Comparison of ENCODE assay signal across 8 cellular contexts in the genomic region with DNA sequence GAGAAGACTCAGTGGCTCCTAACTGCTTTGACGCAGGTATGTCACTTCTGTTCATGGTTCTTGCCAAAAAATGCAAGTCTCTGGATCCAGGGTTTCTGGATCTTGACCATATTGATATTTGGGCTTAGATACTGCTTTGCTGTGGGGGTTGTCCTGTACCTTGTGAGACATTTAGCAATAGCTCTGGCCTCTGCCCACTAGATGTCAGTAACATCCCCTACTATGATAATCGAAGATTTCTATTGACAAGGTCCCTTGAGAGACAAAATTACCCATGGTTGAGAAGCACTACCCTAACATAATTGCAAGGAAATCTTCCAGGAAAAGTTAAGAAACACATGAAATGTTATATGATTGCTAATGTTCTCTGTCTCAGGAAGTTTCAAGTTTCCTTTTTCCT.
A peak's percentile ranks its signal among the peaks of the same experiment; 100 is the strongest.
DNase-seq lines count a peak whose midpoint lies in the region; ATAC-seq, FAIRE-seq and TF ChIP-seq lines count a peak whose summit lies in the region.

No MANE protein-coding gene starts in this region.

- in situ Hi-C loops in Caki2 (cut with HindIII; ENCODE audit: low pct_unique_long_range_greater_than_20kb, low sequenced_read_pairs) = no loop called here

- H3K27me3 Mint-ChIP-seq in WTC11 (ENCODE audit: low read depth) = peaks cover 9% of the 10 kb centered on the region; the same call in 1 of the 2 replicates
- H3K27me3 Mint-ChIP-seq in activated T-helper 2 cell treated with anti-CD3 and anti-CD28 coated beads, Interferon-gamma antibody, Interleukin-2, Interleukin-4, amounts not matched to agents 10 μg/mL and 5 μg/mL and 100 μg/mL, durations not matched to agents 14 hours and 24 hours and 36 hours (ENCODE audit: low read depth) = no peaks in the 10 kb centered on the region

- FAIRE-seq in HTR-8/SVneo (lab: Jason Lieb, UNC) = no peak

- no peak overlapping the region for H2BK15ac ChIP-seq in mesenchymal stem cell (ENCODE audit: low read depth, poor library complexity, severe bottlenecking)

- H3K27ac ChIP-seq in mesenchymal stem cell (ENCODE audit: low read length, poor library complexity, severe bottlenecking) = no peak overlapping the region

- no peak overlapping the region for H2AK5ac ChIP-seq in mesenchymal stem cell (ENCODE audit: low read length, severe bottlenecking)

- no peak overlapping the region for H4K8ac ChIP-seq in mesenchymal stem cell (ENCODE audit: low read length)

- CTCF ChIA-PET in WTC11 (lab: Charles Lee) = interaction anchor here (0.5 to 1.4 kb wide), 10 partner anchors 12 to 618 kb away, joined by 3 to 6 read pairs (median 3); no protein-coding TSS in a partner anchor

- 23% methylated on average over 1 of the region's 2 CpGs for WGBS in mesenchymal stem cell

- H3K4me1 ChIP-seq in mesenchymal stem cell (ENCODE audit: control insufficient read depth, insufficient read depth, low read depth, low read length) = peaks cover 2% of the 10 kb centered on the region

- DNase-seq in Caki2 (ENCODE audit: low read depth) = peak; percentile 7
- peak; percentile 2 for DNase-seq in HTR-8/SVneo (ENCODE audit: insufficient read length, low spot score)
- peak; percentile 28 for DNase-seq in WTC11 (ENCODE audit: low spot score)
- peak; percentile 67 for DNase-seq in mesenchymal stem cell
- no peak for DNase-seq in activated T-helper 2 cell treated with anti-CD3 and anti-CD28 coated beads, Interferon-gamma antibody, Interleukin-2, Interleukin-4, amounts not matched to agents 10 μg/mL and 5 μg/mL and 100 μg/mL, durations not matched to agents 14 hours and 24 hours and 36 hours (ENCODE audit: low spot score)
- no peak for DNase-seq in central memory CD4-positive, alpha-beta T cell
- DNase-seq in NCI-H146 (lab: John Stamatoyannopoulos, UW) = no peak

- no peak overlapping the region for H2AFZ ChIP-seq in mesenchymal stem cell (ENCODE audit: low read depth, low read length)

- no peaks in the 10 kb centered on the region for H3K36me3 ChIP-seq in mesenchymal stem cell (ENCODE audit: control insufficient read depth in 1 of 2, insufficient read depth in 2 of 2, low read depth in 1 of 2, low read length in 2 of 2)

- H3K4me3 Mint-ChIP-seq in WTC11 = no peak overlapping the region
- H3K4me3 Mint-ChIP-seq in activated T-helper 2 cell treated with anti-CD3 and anti-CD28 coated beads, Interferon-gamma antibody, Interleukin-2, Interleukin-4, amounts not matched to agents 10 μg/mL and 5 μg/mL and 100 μg/mL, durations not matched to agents 14 hours and 24 hours and 36 hours (ENCODE audit: low read depth) = no peak overlapping the region

- no peak overlapping the region for H3K4me3 ChIP-seq in mesenchymal stem cell (ENCODE audit: insufficient read depth in 1 of 2, low read depth in 1 of 2, low read length in 2 of 2)

- no peak for TF ChIP-seq CTCF in WTC11 (IDR thresholded peaks at IDR 0.05)

- H2BK12ac ChIP-seq in mesenchymal stem cell (ENCODE audit: low read length in 2 of 2) = no peak overlapping the region

- H3K14ac ChIP-seq in mesenchymal stem cell (ENCODE audit: low read length in 2 of 2) = no peak overlapping the region

- H3K4ac ChIP-seq in mesenchymal stem cell (ENCODE audit: low read depth in 1 of 2, low read length in 2 of 2) = no peak overlapping the region

- H3K18ac ChIP-seq in mesenchymal stem cell (ENCODE audit: low read depth in 1 of 2, low read length in 2 of 2) = no peak overlapping the region

- no peaks in the 10 kb centered on the region for H3K9me3 Mint-ChIP-seq in WTC11
- no peaks in the 10 kb centered on the region for H3K9me3 Mint-ChIP-seq in activated T-helper 2 cell treated with anti-CD3 and anti-CD28 coated beads, Interferon-gamma antibody, Interleukin-2, Interleukin-4, amounts not matched to agents 10 μg/mL and 5 μg/mL and 100 μg/mL, durations not matched to agents 14 hours and 24 hours and 36 hours

- POLR2A ChIA-PET in WTC11 (lab: Charles Lee) = no interaction called here

- H2BK5ac ChIP-seq in mesenchymal stem cell (ENCODE audit: low read depth, low read length, poor library complexity, severe bottlenecking) = no peak overlapping the region

- peaks cover 0 to 6% of the 10 kb centered on the region in 2 experiments for H3K27me3 ChIP-seq in mesenchymal stem cell (ENCODE audit: control insufficient read depth in 1 of 2, insufficient read depth in 1 of 2, low read length in 2 of 2)

- H3K79me1 ChIP-seq in mesenchymal stem cell (replicated peaks; ENCODE audit: low read length, poor library complexity, severe bottlenecking) = no peaks in the 10 kb centered on the region

- H3K27ac Mint-ChIP-seq in WTC11 = no peak overlapping the region
- no peak overlapping the region for H3K27ac Mint-ChIP-seq in activated T-helper 2 cell treated with anti-CD3 and anti-CD28 coated beads, Interferon-gamma antibody, Interleukin-2, Interleukin-4, amounts not matched to agents 10 μg/mL and 5 μg/mL and 100 μg/mL, durations not matched to agents 14 hours and 24 hours and 36 hours

- H3K36me3 Mint-ChIP-seq in WTC11 = no peaks in the 10 kb centered on the region
- no peaks in the 10 kb centered on the region for H3K36me3 Mint-ChIP-seq in activated T-helper 2 cell treated with anti-CD3 and anti-CD28 coated beads, Interferon-gamma antibody, Interleukin-2, Interleukin-4, amounts not matched to agents 10 μg/mL and 5 μg/mL and 100 μg/mL, durations not matched to agents 14 hours and 24 hours and 36 hours (ENCODE audit: low read depth)

- ATAC-seq in GM19372 (IDR thresholded peaks at IDR 0.05; ENCODE audit: low read depth, unreplicated experiment) (peak; percentile 66), WTC11 (peak; percentile 95)

- no peaks in the 10 kb centered on the region for H3K9me3 ChIP-seq in mesenchymal stem cell (ENCODE audit: control insufficient read depth, low read length)

- H3K9ac ChIP-seq in mesenchymal stem cell (ENCODE audit: low read length) = no peak overlapping the region

- H4K91ac ChIP-seq in mesenchymal stem cell (ENCODE audit: low read length) = no peak overlapping the region

- H3K4me1 Mint-ChIP-seq in WTC11 = peaks cover 3% of the 10 kb centered on the region
- no peaks in the 10 kb centered on the region for H3K4me1 Mint-ChIP-seq in activated T-helper 2 cell treated with anti-CD3 and anti-CD28 coated beads, Interferon-gamma antibody, Interleukin-2, Interleukin-4, amounts not matched to agents 10 μg/mL and 5 μg/mL and 100 μg/mL, durations not matched to agents 14 hours and 24 hours and 36 hours (ENCODE audit: low read depth)

- no peak overlapping the region for H3K4me2 ChIP-seq in mesenchymal stem cell (ENCODE audit: low read length, poor library complexity, severe bottlenecking)

- H3K23ac ChIP-seq in mesenchymal stem cell (ENCODE audit: low read length in 2 of 2) = no peak overlapping the region

- no peak overlapping the region for H2BK120ac ChIP-seq in mesenchymal stem cell (ENCODE audit: low read depth, low read length)

- intact Hi-C loops in activated T-helper 2 cell treated with anti-CD3 and anti-CD28 coated beads, Interferon-gamma antibody, Interleukin-2, Interleukin-4, amounts not matched to agents 10 μg/mL and 5 μg/mL and 100 μg/mL, durations not matched to agents 14 hours and 24 hours and 36 hours (cut with micrococcal nuclease) = no loop called here

TF ChIP-seq in WTC11, 78 proteins besides CTCF, POLR2A, EP300 and RAD21:
- TF ChIP-seq, protein P1, sequence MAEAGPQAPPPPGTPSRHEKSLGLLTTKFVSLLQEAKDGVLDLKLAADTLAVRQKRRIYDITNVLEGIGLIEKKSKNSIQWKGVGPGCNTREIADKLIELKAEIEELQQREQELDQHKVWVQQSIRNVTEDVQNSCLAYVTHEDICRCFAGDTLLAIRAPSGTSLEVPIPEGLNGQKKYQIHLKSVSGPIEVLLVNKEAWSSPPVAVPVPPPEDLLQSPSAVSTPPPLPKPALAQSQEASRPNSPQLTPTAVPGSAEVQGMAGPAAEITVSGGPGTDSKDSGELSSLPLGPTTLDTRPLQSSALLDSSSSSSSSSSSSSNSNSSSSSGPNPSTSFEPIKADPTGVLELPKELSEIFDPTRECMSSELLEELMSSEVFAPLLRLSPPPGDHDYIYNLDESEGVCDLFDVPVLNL (CRISPR knock-in tag; IDR thresholded peaks at IDR 0.05; ENCODE audit: borderline replicate concordance, low read depth) = no peak
- TF ChIP-seq, protein P2, sequence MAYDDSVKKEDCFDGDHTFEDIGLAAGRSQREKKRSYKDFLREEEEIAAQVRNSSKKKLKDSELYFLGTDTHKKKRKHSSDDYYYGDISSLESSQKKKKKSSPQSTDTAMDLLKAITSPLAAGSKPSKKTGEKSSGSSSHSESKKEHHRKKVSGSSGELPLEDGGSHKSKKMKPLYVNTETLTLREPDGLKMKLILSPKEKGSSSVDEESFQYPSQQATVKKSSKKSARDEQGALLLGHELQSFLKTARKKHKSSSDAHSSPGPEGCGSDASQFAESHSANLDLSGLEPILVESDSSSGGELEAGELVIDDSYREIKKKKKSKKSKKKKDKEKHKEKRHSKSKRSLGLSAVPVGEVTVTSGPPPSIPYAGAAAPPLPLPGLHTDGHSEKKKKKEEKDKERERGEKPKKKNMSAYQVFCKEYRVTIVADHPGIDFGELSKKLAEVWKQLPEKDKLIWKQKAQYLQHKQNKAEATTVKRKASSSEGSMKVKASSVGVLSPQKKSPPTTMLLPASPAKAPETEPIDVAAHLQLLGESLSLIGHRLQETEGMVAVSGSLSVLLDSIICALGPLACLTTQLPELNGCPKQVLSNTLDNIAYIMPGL (CRISPR knock-in tag; IDR thresholded peaks at IDR 0.05) = no peak

Comparison
In these comparisons a context has a peak if more than half of its experiments do, and no peak if none do; other contexts are left out.
1. DNase-seq: peak in Caki2 (single experiment), HTR-8/SVneo (single experiment), WTC11 (single experiment) and mesenchymal stem cell (single experiment); none in activated T-helper 2 cell treated with anti-CD3 and anti-CD28 coated beads, Interferon-gamma antibody, Interleukin-2, Interleukin-4, amounts not matched to agents 10 μg/mL and 5 μg/mL and 100 μg/mL, durations not matched to agents 14 hours and 24 hours and 36 hours (single experiment), central memory CD4-positive, alpha-beta T cell (single experiment) and NCI-H146 (single experiment).